Comparison of ENCODE assay signal across 10 cellular contexts in the genomic region with DNA sequence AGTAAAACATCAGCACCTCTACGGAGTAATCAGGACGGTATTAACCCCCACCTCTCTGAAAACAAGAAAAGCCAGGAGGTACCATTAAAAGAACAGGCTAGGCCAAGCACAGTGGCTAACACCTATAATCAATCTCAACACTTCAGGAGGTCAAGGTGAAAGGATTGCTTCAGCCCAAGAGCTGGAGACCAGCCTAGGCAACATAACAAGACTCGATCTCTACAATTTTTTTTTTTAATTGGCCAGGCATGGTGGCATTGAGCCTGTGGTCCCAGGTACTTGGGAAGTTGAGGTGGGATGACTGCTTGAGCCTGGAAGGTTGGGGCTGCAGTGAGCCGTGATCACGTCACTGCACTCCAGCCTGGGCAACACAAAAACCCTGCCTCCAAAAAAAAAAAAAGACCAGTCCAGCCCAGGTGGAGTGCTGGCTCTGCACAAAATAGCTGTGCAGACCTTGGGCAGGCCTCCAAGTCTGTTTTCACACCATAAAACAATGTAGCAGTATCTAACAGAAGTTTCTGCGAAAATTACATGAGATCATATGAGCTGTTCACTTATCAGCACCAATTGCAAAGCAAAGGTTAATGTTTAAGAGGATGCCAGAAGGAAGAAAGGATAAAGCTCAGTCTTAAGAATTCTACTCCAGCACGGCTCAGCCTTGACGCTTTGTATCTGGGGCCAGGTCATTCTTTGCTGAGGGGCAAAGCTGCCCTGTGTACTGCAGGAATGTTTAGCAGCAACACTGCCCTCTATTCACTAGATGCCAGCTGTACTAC. TPM values are rescaled to one million over a fixed set of nuclear protein-coding genes. Genes with fewer than 3 reads are reported as not detected.
DNase-seq lines count a peak whose midpoint lies in the region; ATAC-seq, FAIRE-seq and TF ChIP-seq lines count a peak whose summit lies in the region.
"Had no signal": no experiment of that assay in that cellular context is flagged by ENCODE, and none has a peak within 500 bp of the region (broad histone marks: within the 10 kb centered on the region; RNA-seq: fewer than 3 reads in every experiment).

No MANE protein-coding gene starts in this region.

- no peaks in the 10 kb centered on the region for H3K4me1 Mint-ChIP-seq in MCF 10A (ENCODE audit: insufficient read depth, unreplicated experiment)
- H3K4me1 Mint-ChIP-seq in mesothelial cell of epicardium = peaks cover 24% of the 10 kb centered on the region

- H3K27ac ChIP-seq in endothelial cell of umbilical vein (ENCODE audit: insufficient read depth, low read depth, low read length) (no peak overlapping the region), upper lobe of left lung (peak overlapping the region in 3 of 4 donors; percentile 23 to 30 (median 26)), uterus (peak overlapping the region in 1 of 2 donors; percentile 54)

- peak; percentile 8 to 68 for ATAC-seq in upper lobe of left lung (ENCODE audit: low FRiP score in 2 of 2)
- ATAC-seq: activated T-cell treated with anti-CD3 and anti-CD28 coated beads, Interleukin-2, amount 50 U/mL, for 72 hours had no signal

- BruUV-seq in MCF 10A (replicated peaks; lab: Mats Ljungman, UMichigan) = no TSS peak
- BruUV-seq in endothelial cell of umbilical vein (replicated peaks; lab: Mats Ljungman, UMichigan) = no TSS peak

- TF ChIP-seq CTCF in MCF 10A (IDR thresholded peaks at IDR 0.05; ENCODE audit: unreplicated experiment) = no peak
- TF ChIP-seq CTCF in endothelial cell of umbilical vein (IDR thresholded peaks at IDR 0.05; ENCODE audit: extremely low read depth in 1 of 2, insufficient read depth in 1 of 2, low read depth in 1 of 2, low read length in 2 of 2) = no peak
- TF ChIP-seq CTCF in mesothelial cell of epicardium (IDR thresholded peaks at IDR 0.05; ENCODE audit: unreplicated experiment) = no peak
- no peak for TF ChIP-seq CTCF in upper lobe of left lung (IDR thresholded peaks at IDR 0.05)
- no peak for TF ChIP-seq CTCF in uterus (IDR thresholded peaks at IDR 0.05)

- H4K20me1 ChIP-seq in endothelial cell of umbilical vein (replicated peaks; ENCODE audit: control insufficient read depth, extremely low read depth, insufficient read depth, low read length) = no peaks in the 10 kb centered on the region

- no peak overlapping the region for H3K4me3 ChIP-seq in endothelial cell of umbilical vein (replicated peaks in 1 of 3; ENCODE audit: insufficient read depth in 1 of 3, low read depth in 1 of 3, low read length in 3 of 3)
- no peak overlapping the region for H3K4me3 ChIP-seq in upper lobe of left lung
- no peak overlapping the region for H3K4me3 ChIP-seq in uterus

- H3K9me1 ChIP-seq in endothelial cell of umbilical vein (replicated peaks; ENCODE audit: control insufficient read depth, extremely low read depth, insufficient read depth, low read length) = no peaks in the 10 kb centered on the region

- H3K4me2 ChIP-seq in endothelial cell of umbilical vein (ENCODE audit: insufficient read depth, low read length) = no peak overlapping the region

- no peak overlapping the region for H3K9ac ChIP-seq in endothelial cell of umbilical vein (replicated peaks; ENCODE audit: extremely low read depth, insufficient read depth, low read length)

- H3K27me3 ChIP-seq in endothelial cell of umbilical vein (ENCODE audit: control insufficient read depth in 2 of 2, insufficient read depth in 2 of 2, low read length in 2 of 2) (no peaks in the 10 kb centered on the region), upper lobe of left lung (no peaks in the 10 kb centered on the region), uterus (no peaks in the 10 kb centered on the region)

- DNase-seq in T47D (ENCODE audit: low read depth in 1 of 2, low spot score in 1 of 2) = peak; percentile 33 to 62
- DNase-seq in MCF 10A (ENCODE audit: unreplicated experiment) = no peak
- peak; percentile 57 for DNase-seq in endothelial cell of umbilical vein (ENCODE audit: low read depth, low spot score)
- no peak for DNase-seq in mesothelial cell of epicardium (ENCODE audit: low spot score in 2 of 2, unreplicated experiment in 2 of 2)
- no peak for DNase-seq in upper lobe of left lung
- no peak for DNase-seq in stimulated activated CD4-positive, alpha-beta T cell treated with anti-CD3 and anti-CD28 coated beads, Interleukin-2, amount 100 ng/mL, for 48 hours
- no peak for DNase-seq in uterus
- DNase-seq in iPS-NIHi11 (ENCODE audit: low spot score) = no peak
- DNase-seq: activated T-cell treated with anti-CD3 and anti-CD28 coated beads, Interleukin-2, amount 50 U/mL, for 72 hours; NCI-H2029 had no signal

- H3K36me3 Mint-ChIP-seq in MCF 10A (ENCODE audit: insufficient read depth, unreplicated experiment) (no peaks in the 10 kb centered on the region), mesothelial cell of epicardium (peaks cover 21% of the 10 kb centered on the region)

- dilution Hi-C loops in endothelial cell of umbilical vein (cut with MboI; ENCODE audit: extremely low pct_ligation_motif_present, low sequenced_read_pairs) = no loop called here

- H3K9me3 ChIP-seq in endothelial cell of umbilical vein (replicated peaks; ENCODE audit: control insufficient read depth, insufficient read depth, low read length) (no peaks in the 10 kb centered on the region), upper lobe of left lung (no peaks in the 10 kb centered on the region), uterus (no peaks in the 10 kb centered on the region)

- POLR2A ChIA-PET in MCF 10A (lab: Yijun Ruan, JAX) = interaction anchor here (0.6 to 1.0 kb wide), 5 partner anchors 7 to 443 kb away, joined by 3 to 4 read pairs (median 3); no protein-coding TSS in a partner anchor
- POLR2A ChIA-PET in endothelial cell of umbilical vein (lab: Charles Lee) = no interaction called here

- no peak for TF ChIP-seq POLR2A in endothelial cell of umbilical vein (IDR thresholded peaks at IDR 0.05; ENCODE audit: low read depth, low read length)
- TF ChIP-seq POLR2A in upper lobe of left lung (IDR thresholded peaks at IDR 0.05) = no peak
- no peak for TF ChIP-seq POLR2A in uterus (IDR thresholded peaks at IDR 0.05)

- no peak overlapping the region for H3K27ac Mint-ChIP-seq in MCF 10A (ENCODE audit: low read depth, unreplicated experiment)
- H3K27ac Mint-ChIP-seq in mesothelial cell of epicardium = peak overlapping the region; percentile 84
- H3K27ac Mint-ChIP-seq: activated T-cell treated with anti-CD3 and anti-CD28 coated beads, Interleukin-2, amount 50 U/mL, for 72 hours had no signal

- in situ Hi-C loops in T47D (cut with HindIII; ENCODE audit: low pct_unique_long_range_greater_than_20kb, low sequenced_read_pairs) = no loop called here

- no peak for TF ChIP-seq EP300 in upper lobe of left lung (IDR thresholded peaks at IDR 0.05)

- H3K36me3 ChIP-seq in endothelial cell of umbilical vein (ENCODE audit: control insufficient read depth in 2 of 2, extremely low read depth in 1 of 2, insufficient read depth in 2 of 2, low read length in 2 of 2) (no peaks in the 10 kb centered on the region), upper lobe of left lung (no peaks in the 10 kb centered on the region), uterus (no peaks in the 10 kb centered on the region)

- H3K27me3 Mint-ChIP-seq in MCF 10A (ENCODE audit: insufficient read depth, unreplicated experiment) = no peaks in the 10 kb centered on the region
- no peaks in the 10 kb centered on the region for H3K27me3 Mint-ChIP-seq in mesothelial cell of epicardium (ENCODE audit: low read depth)

- H3K9me3 Mint-ChIP-seq in MCF 10A (ENCODE audit: unreplicated experiment) (no peaks in the 10 kb centered on the region), mesothelial cell of epicardium (peaks cover 6% of the 10 kb centered on the region)
- H3K9me3 Mint-ChIP-seq: activated T-cell treated with anti-CD3 and anti-CD28 coated beads, Interleukin-2, amount 50 U/mL, for 72 hours had no signal

- H3K4me1 ChIP-seq in endothelial cell of umbilical vein (ENCODE audit: control insufficient read depth, extremely low read depth, insufficient read depth, low read length) (peaks cover under 1% of the 10 kb centered on the region), upper lobe of left lung (peaks cover 0 to 25% (median 15%) of the 10 kb centered on the region in 4 donors), uterus (no peaks in the 10 kb centered on the region)

- WGBS in upper lobe of left lung, 2 donors = 56 to 70% methylated on average over 8 of the region's 8 CpGs

- CTCF ChIA-PET in MCF 10A (lab: Yijun Ruan, JAX) (interaction anchor here (0.6 to 0.9 kb wide), 4 partner anchors 12 to 100 kb away, joined by 3 read pairs; no protein-coding TSS in a partner anchor), endothelial cell of umbilical vein (lab: Charles Lee) (interaction anchor here (0.6 to 1.3 kb wide), 4 partner anchors 34 to 447 kb away, joined by 3 to 5 read pairs (median 4); no protein-coding TSS in a partner anchor)

- intact Hi-C loops in MCF 10A (cut with micrococcal nuclease) = no loop called here
- intact Hi-C loops in endothelial cell of umbilical vein (cut with micrococcal nuclease) = no loop called here
- intact Hi-C loops in uterus (cut with DNase I; ENCODE audit: low total_unique reads) = no loop called here

- H3K79me2 ChIP-seq in endothelial cell of umbilical vein (ENCODE audit: control insufficient read depth, insufficient read depth, low read length) = no peaks in the 10 kb centered on the region

- FAIRE-seq in endothelial cell of umbilical vein (lab: Jason Lieb, UNC) = peak; percentile 85

- H3K4me3 Mint-ChIP-seq in MCF 10A (ENCODE audit: unreplicated experiment) = no peak overlapping the region
- H3K4me3 Mint-ChIP-seq in mesothelial cell of epicardium = no peak overlapping the region
- H3K4me3 Mint-ChIP-seq: activated T-cell treated with anti-CD3 and anti-CD28 coated beads, Interleukin-2, amount 50 U/mL, for 72 hours had no signal

- H2AFZ ChIP-seq in endothelial cell of umbilical vein (ENCODE audit: low read depth, low read length) = no peak overlapping the region

TF ChIP-seq in endothelial cell of umbilical vein, 7 proteins besides CTCF, POLR2A, EP300 and RAD21 (continues in another document):
- TF ChIP-seq GATA2 (IDR thresholded peaks at IDR 0.05; ENCODE audit: insufficient read depth, insufficient read length, low read depth, low read length) (no peak), MYC (IDR thresholded peaks at IDR 0.05; ENCODE audit: low read depth, low read length) (no peak), FOS (IDR thresholded peaks at IDR 0.05; ENCODE audit: borderline replicate concordance, insufficient read depth, low read length) (no peak)

RNA-seq across cellular contexts. Expression of gene CHKA, which starts 14.8 kb away (rescaled TPM):
- 7.8 and 13.7 TPM in 2 replicates for total RNA-seq in MCF 10A (2022)
- total RNA-seq in endothelial cell of umbilical vein = 21.3 and 25.1 TPM in 2 replicates
- polyA plus RNA-seq in endothelial cell of umbilical vein = 18.2 and 21.4 TPM in 2 replicates
- polyA plus RNA-seq in endothelial cell of umbilical vein (2011; cell fraction: cytosol; rRNA removed) = 11.7 and 11.9 TPM in 2 replicates
- 72.1 and 73.9 TPM in 2 replicates for polyA plus RNA-seq in endothelial cell of umbilical vein (2011; cell fraction: nucleus; rRNA removed)
- polyA plus RNA-seq in endothelial cell of umbilical vein (2012) = 16.9 and 17.3 TPM in 2 replicates
- polyA minus RNA-seq in endothelial cell of umbilical vein = 29.2 and 31.6 TPM in 2 replicates
- 29.2 TPM for polyA minus RNA-seq in endothelial cell of umbilical vein (2011; cell fraction: cytosol; rRNA and poly(A)+ RNA removed)
- 23.9 and 30.7 TPM in 2 replicates for polyA minus RNA-seq in endothelial cell of umbilical vein (2011; cell fraction: nucleus; rRNA and poly(A)+ RNA removed)
- 71.8 to 74.4 TPM (median 72.8 TPM) in 3 replicates for total RNA-seq in mesothelial cell of epicardium
- 100 to 1,000 TPM in 1 of 6 donors, 10 to 100 TPM in 5; 34.5 to 128 (median 59.1) TPM for total RNA-seq in upper lobe of left lung
- total RNA-seq in uterus = 10 to 100 TPM; 21.8 to 57.1 (median 30.3) TPM

Comparison
In these comparisons a context has a peak if more than half of its experiments do, and no peak if none do; other contexts are left out.
1. DNase-seq: peak in T47D (2 of 2) and endothelial cell of umbilical vein (single experiment); none in MCF 10A (single experiment), mesothelial cell of epicardium (0 of 2), upper lobe of left lung (0 of 2), stimulated activated CD4-positive, alpha-beta T cell treated with anti-CD3 and anti-CD28 coated beads, Interleukin-2, amount 100 ng/mL, for 48 hours (0 of 2), uterus (0 of 2) and iPS-NIHi11 (single experiment).